7 cellular contexts compared by ENCODE assay signal in the genomic region with DNA sequence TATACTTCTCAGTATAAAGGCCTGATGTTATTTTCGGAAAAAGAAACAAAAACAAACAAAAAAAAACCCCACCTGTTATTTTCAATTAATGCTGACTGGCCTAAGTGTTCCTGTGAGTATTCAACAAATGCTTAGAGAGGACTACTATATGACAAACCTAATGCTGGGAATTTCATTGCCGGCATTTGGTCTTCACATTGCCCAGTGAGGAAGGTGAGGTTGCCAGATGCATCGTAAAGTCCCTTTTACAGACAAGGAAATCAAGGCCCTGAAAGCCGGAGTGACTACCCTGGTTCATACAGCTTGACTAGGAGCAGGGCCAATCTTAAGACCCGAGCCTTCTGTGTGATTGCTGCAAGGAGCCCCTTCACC. TPM values are rescaled to one million over a fixed set of nuclear protein-coding genes. Genes with fewer than 3 reads are reported as not detected.
A peak's percentile ranks its signal among the peaks of the same experiment; 100 is the strongest.
DNase-seq lines count a peak whose midpoint lies in the region; ATAC-seq and TF ChIP-seq lines count a peak whose summit lies in the region.

No MANE protein-coding gene starts in this region.

- TF ChIP-seq CTCF in RWPE2 (IDR thresholded peaks at IDR 0.05; ENCODE audit: poor library complexity, severe bottlenecking): no peak
- no peak for TF ChIP-seq CTCF in esophagus squamous epithelium (IDR thresholded peaks at IDR 0.05)
- no peak for TF ChIP-seq CTCF in sigmoid colon (IDR thresholded peaks at IDR 0.05)

- no peak; the same call in 2 of the 3 replicates for ATAC-seq in RWPE2 (ENCODE audit: low read depth)

- WGBS in GM23248 (ENCODE audit: low coverage in 1 of 2, low lambda C conversion rate in 2 of 2, missing lambda C conversion rate in 2 of 2), 2 experiments: 11 to 14% methylated on average over 5 of the region's 5 CpGs
- 5 to 10% methylated on average over 4 to 5 of the region's 5 CpGs for WGBS in esophagus squamous epithelium, 2 donors
- 7 to 19% methylated on average over 5 of the region's 5 CpGs for WGBS in sigmoid colon, 2 donors

- H3K4me2 ChIP-seq in GM23248 (ENCODE audit: unreplicated experiment): peak overlapping the region; percentile 84

- no peak for TF ChIP-seq EP300 in sigmoid colon (IDR thresholded peaks at IDR 0.05)

- peaks cover 18% of the 10 kb centered on the region for H3F3A ChIP-seq in GM23248 (ENCODE audit: insufficient read depth)

- H4K20me1 ChIP-seq in GM23248 (ENCODE audit: insufficient read depth): no peaks in the 10 kb centered on the region

- H3K4me1 ChIP-seq in GM23248 (ENCODE audit: insufficient read depth): peaks cover 17% of the 10 kb centered on the region
- H3K4me1 ChIP-seq in RWPE2 (ENCODE audit: insufficient read depth, poor library complexity, severe bottlenecking): no peaks in the 10 kb centered on the region
- peaks cover under 1 to 48% (median 16%) of the 10 kb centered on the region in 3 donors for H3K4me1 ChIP-seq in esophagus squamous epithelium
- H3K4me1 ChIP-seq in sigmoid colon: peaks cover 0 to 26% (median 23%) of the 10 kb centered on the region in 4 donors

- H3K9me3 ChIP-seq in GM23248 (ENCODE audit: low read depth): no peaks in the 10 kb centered on the region
- no peaks in the 10 kb centered on the region for H3K9me3 ChIP-seq in RWPE2 (ENCODE audit: severe bottlenecking)
- H3K9me3 ChIP-seq in esophagus squamous epithelium: no peaks in the 10 kb centered on the region
- no peaks in the 10 kb centered on the region for H3K9me3 ChIP-seq in sigmoid colon

- H3K9ac ChIP-seq in GM23248: peak overlapping the region; percentile 86

- H3K4me3 ChIP-seq in GM23248: peak overlapping the region; percentile 91
- H3K4me3 ChIP-seq in RWPE2 (ENCODE audit: severe bottlenecking): peak overlapping the region; percentile 48
- H3K4me3 ChIP-seq in esophagus squamous epithelium: peak overlapping the region; percentile 50 to 90 (median 83)
- H3K4me3 ChIP-seq in sigmoid colon: peak overlapping the region; percentile 64 to 79 (median 74)

- peaks cover 64% of the 10 kb centered on the region for H3K79me2 ChIP-seq in GM23248 (ENCODE audit: insufficient read depth)

- H3K36me3 ChIP-seq in GM23248 (ENCODE audit: low read depth): peaks cover 15% of the 10 kb centered on the region; the same call in 1 of the 2 replicates
- peaks cover 54% of the 10 kb centered on the region for H3K36me3 ChIP-seq in RWPE2 (ENCODE audit: low read depth)
- peaks cover 34 to 70% (median 41%) of the 10 kb centered on the region in 3 donors for H3K36me3 ChIP-seq in esophagus squamous epithelium
- H3K36me3 ChIP-seq in sigmoid colon: peaks cover 30 to 61% (median 35%) of the 10 kb centered on the region in 4 donors

- H3K27me3 ChIP-seq in GM23248 (replicated peaks; ENCODE audit: insufficient read depth) (no peaks in the 10 kb centered on the region), RWPE2 (ENCODE audit: insufficient read depth, poor library complexity, severe bottlenecking) (no peaks in the 10 kb centered on the region), esophagus squamous epithelium (no peaks in the 10 kb centered on the region), sigmoid colon (no peaks in the 10 kb centered on the region)

- peak overlapping the region; percentile 66 for H2AFZ ChIP-seq in GM23248

- in situ Hi-C loops in GM23248 (cut with MboI): no loop called here

- no peak for TF ChIP-seq POLR2A in esophagus squamous epithelium (IDR thresholded peaks at IDR 0.05)
- no peak for TF ChIP-seq POLR2A in sigmoid colon (IDR thresholded peaks at IDR 0.05)

- no peaks in the 10 kb centered on the region for H3K9me2 ChIP-seq in GM23248 (ENCODE audit: insufficient read depth)

- intact Hi-C loops in esophagus squamous epithelium (cut with DNase I) (no loop called here), sigmoid colon (cut with DNase I) (no loop called here)

- DNase-seq in GM23248 (peak; percentile 36), RWPE2 (ENCODE audit: low spot score) (no peak), esophagus squamous epithelium (lab: John Stamatoyannopoulos, UW) (no peak), sigmoid colon (no peak), cerebellar nuclear complex (lab: John Stamatoyannopoulos, UW) (no peak), NCI-H187 (lab: John Stamatoyannopoulos, UW) (no peak), cerebellum (ENCODE audit: low spot score) (no peak)

- peak overlapping the region; percentile 31 for H3K27ac ChIP-seq in GM23248
- peak overlapping the region; percentile 64 for H3K27ac ChIP-seq in RWPE2 (ENCODE audit: poor library complexity, severe bottlenecking)
- H3K27ac ChIP-seq in esophagus squamous epithelium: peak overlapping the region; percentile 62 to 93 (median 87)
- peak overlapping the region; percentile 83 to 88 (median 86) for H3K27ac ChIP-seq in sigmoid colon

RNA-seq across cellular contexts. Expression of gene MRPL24, which starts 0.6 kb away (rescaled TPM):
- total RNA-seq in GM23248 (2014; rRNA removed; shearing (Covaris generic)): 49.2 and 55.7 TPM in 2 replicates
- 91.4 and 93.7 TPM in 2 replicates for polyA plus RNA-seq in GM23248 (2016; fragmentation: Nextera tagmentation; extraction: Ambion mirVana)
- total RNA-seq in esophagus squamous epithelium: 10 to 100 TPM; 39.5 to 45.8 (median 42.3) TPM
- 10 to 100 TPM; 53.0 to 68.5 (median 59.7) TPM for total RNA-seq in sigmoid colon
- polyA plus RNA-seq in sigmoid colon: 10 to 100 TPM; 72.7 to 81.1 (median 81.0) TPM
- 13.8 TPM for total RNA-seq in cerebellum

RNA-seq across cellular contexts. Expression of gene HDGF, which starts 11.2 kb away (rescaled TPM):
- total RNA-seq in GM23248 (2014; rRNA removed; shearing (Covaris generic)): 184 and 185 TPM in 2 replicates
- polyA plus RNA-seq in GM23248 (2016; fragmentation: Nextera tagmentation; extraction: Ambion mirVana) (95.4 and 131 TPM in 2 replicates), sigmoid colon (100 to 1,000 TPM; 156 to 297 (median 202) TPM)
- total RNA-seq in esophagus squamous epithelium (100 to 1,000 TPM; 180 to 278 (median 236) TPM), sigmoid colon (100 to 1,000 TPM; 108 to 128 (median 116) TPM), cerebellum (58.7 TPM)

RNA-seq across cellular contexts. Expression of gene ISG20L2, which starts 11.7 kb away (rescaled TPM):
- total RNA-seq in GM23248 (2014; rRNA removed; shearing (Covaris generic)): 10.4 TPM in 2 replicates
- polyA plus RNA-seq in GM23248 (2016; fragmentation: Nextera tagmentation; extraction: Ambion mirVana): 17.8 and 21.5 TPM in 2 replicates
- total RNA-seq in esophagus squamous epithelium: 10 to 100 TPM; 22.3 to 32.8 (median 28.4) TPM
- 10 to 100 TPM; 13.6 to 17.6 (median 16.7) TPM for total RNA-seq in sigmoid colon
- polyA plus RNA-seq in sigmoid colon: 10 to 100 TPM; 12.0 to 23.4 (median 17.1) TPM
- total RNA-seq in cerebellum: 12.0 TPM

RNA-seq across cellular contexts. Expression of gene METTL25B, which starts 12.0 kb away (rescaled TPM):
- 4.5 and 5.6 TPM in 2 replicates for total RNA-seq in GM23248 (2014; rRNA removed; shearing (Covaris generic))
- polyA plus RNA-seq in GM23248 (2016; fragmentation: Nextera tagmentation; extraction: Ambion mirVana) (7.4 and 10.1 TPM in 2 replicates), sigmoid colon (10 to 100 TPM; 19.0 to 33.1 (median 22.8) TPM)
- total RNA-seq in esophagus squamous epithelium (10 to 100 TPM in 3 of 4 donors, 1 to 10 TPM in 1; 9.7 to 44.9 (median 17.6) TPM), sigmoid colon (10 to 100 TPM; 11.8 to 21.6 (median 13.7) TPM), cerebellum (7.9 TPM)

RNA-seq across cellular contexts. Expression of gene PRCC, which starts 27.0 kb away (rescaled TPM):
- 32.4 and 43.6 TPM in 2 replicates for total RNA-seq in GM23248 (2014; rRNA removed; shearing (Covaris generic))
- 57.0 and 62.4 TPM in 2 replicates for polyA plus RNA-seq in GM23248 (2016; fragmentation: Nextera tagmentation; extraction: Ambion mirVana)
- 10 to 100 TPM; 35.6 to 42.6 (median 38.3) TPM for total RNA-seq in esophagus squamous epithelium
- total RNA-seq in sigmoid colon: 10 to 100 TPM; 27.5 to 34.1 (median 32.4) TPM
- 10 to 100 TPM; 42.0 to 49.7 (median 48.3) TPM for polyA plus RNA-seq in sigmoid colon
- total RNA-seq in cerebellum: 27.3 TPM

Comparison
In these comparisons a context has a peak if more than half of its experiments do, and no peak if none do; other contexts are left out.
1. H3K27ac ChIP-seq: peak in every context shown above with its lines; median percentile 87 in esophagus squamous epithelium; 86 in sigmoid colon; 64 in RWPE2; 31 in GM23248.